10 cellular contexts compared by ENCODE assay signal in genomic region chr11:35785287-35786167, GRCh38.
DNase-seq lines count a peak whose midpoint lies in the region; ATAC-seq and TF ChIP-seq lines count a peak whose summit lies in the region.
"Had no signal": no experiment of that assay in that cellular context is flagged by ENCODE, and none has a peak within 500 bp of the region (broad histone marks: within the 10 kb centered on the region; RNA-seq: fewer than 3 reads in every experiment).

No MANE protein-coding gene starts in this region.

- peaks cover 65% of the 10 kb centered on the region for H3K79me2 ChIP-seq in GM23248 (ENCODE audit: insufficient read depth)

- H4K20me1 ChIP-seq in GM23248 (ENCODE audit: insufficient read depth) = peaks cover 23% of the 10 kb centered on the region

- intact Hi-C loops in upper lobe of right lung (cut with DNase I) = no loop called here

- TF ChIP-seq CTCF in upper lobe of right lung (IDR thresholded peaks at IDR 0.05) = no peak

- ATAC-seq in GM18508 (IDR thresholded peaks at IDR 0.05; ENCODE audit: insufficient read depth, unreplicated experiment) (peak; percentile 66), upper lobe of right lung (no peak)

- no peaks in the 10 kb centered on the region for H3K36me3 ChIP-seq in GM23248 (ENCODE audit: low read depth)
- no peaks in the 10 kb centered on the region for H3K36me3 ChIP-seq in upper lobe of right lung

- DNase-seq in GM23248 (peak; percentile 42), glomerular visceral epithelial cell (ENCODE audit: extremely low spot score) (peak; percentile 25), upper lobe of right lung (no peak), COR-L47 (lab: John Stamatoyannopoulos, UW) (no peak), anterior cingulate cortex (lab: John Stamatoyannopoulos, UW) (no peak), NK-92 (lab: John Stamatoyannopoulos, UW; ENCODE audit: unreplicated experiment) (no peak)
- peak; percentile 57 for DNase-seq in Jurkat, Clone E6-1 (ENCODE audit: low read depth, low spot score)
- DNase-seq: NCI-H2171; stimulated activated CD4-positive, alpha-beta T cell treated with anti-CD3 and anti-CD28 coated beads, Interleukin-2, amount 100 ng/mL, for 24 hours had no signal

- 54 to 55% methylated on average over 4 of the region's 4 CpGs for WGBS in GM23248 (ENCODE audit: low coverage in 1 of 2, low lambda C conversion rate in 2 of 2, missing lambda C conversion rate in 2 of 2), 2 experiments

- H3K4me3 ChIP-seq in GM23248 = no peak overlapping the region
- H3K4me3 ChIP-seq in Jurkat, Clone E6-1 (ENCODE audit: low read length) = no peak overlapping the region
- H3K4me3 ChIP-seq in upper lobe of right lung = no peak overlapping the region

- peaks cover 20% of the 10 kb centered on the region; the same call in 1 of the 2 replicates for H3F3A ChIP-seq in GM23248 (ENCODE audit: insufficient read depth)

- no peak overlapping the region for H3K9ac ChIP-seq in GM23248

- H3K9me3 ChIP-seq in GM23248 (ENCODE audit: low read depth) (no peaks in the 10 kb centered on the region), upper lobe of right lung (no peaks in the 10 kb centered on the region)

- in situ Hi-C loops in GM23248 (cut with MboI) = no loop called here

- H3K9me2 ChIP-seq in GM23248 (ENCODE audit: insufficient read depth) = no peaks in the 10 kb centered on the region

- peak overlapping the region; percentile 24 for H3K4me2 ChIP-seq in GM23248 (ENCODE audit: unreplicated experiment)

- H3K27me3 ChIP-seq in GM23248 (replicated peaks; ENCODE audit: insufficient read depth) (no peaks in the 10 kb centered on the region), upper lobe of right lung (no peaks in the 10 kb centered on the region)

- H3K4me1 ChIP-seq in GM23248 (ENCODE audit: insufficient read depth) (peaks cover 43% of the 10 kb centered on the region), upper lobe of right lung (peaks cover 18% of the 10 kb centered on the region)

- no peak overlapping the region for H2AFZ ChIP-seq in GM23248

- no peak overlapping the region for H3K27ac ChIP-seq in GM23248
- no peak overlapping the region for H3K27ac ChIP-seq in upper lobe of right lung

Comparison
In these comparisons a context has a peak if more than half of its experiments do, and no peak if none do; other contexts are left out.
1. DNase-seq: peak in GM23248 (single experiment), Jurkat, Clone E6-1 (single experiment) and glomerular visceral epithelial cell (single experiment); none in upper lobe of right lung (single experiment), COR-L47 (single experiment), anterior cingulate cortex (0 of 58) and NK-92 (single experiment).